1 cellular context compared by ENCODE assay signal in genomic region chr6:133952815-133953633, GRCh38.
TF ChIP-seq lines count a peak whose summit lies in the region.

Gene TBPL1 (plus strand): TSS chr6:133953224. CDS start chr6:133980126, 26,902 bp downstream.

TF ChIP-seq in K562, 482 proteins besides CTCF, POLR2A, EP300 and RAD21 (continued from another document and continues in another):
- TF ChIP-seq ZNF316 (IDR thresholded peaks at IDR 0.05) (no peak), TRIM24 (IDR thresholded peaks at IDR 0.05) (0 out of 4 replicates have a peak, but pooled peaks of 1 of the 2 experiments have one; percentile 49), ZNF57 (CRISPR knock-in tag; IDR thresholded peaks at IDR 0.05) (no peak), CHCHD3 (CRISPR knock-in tag; IDR thresholded peaks at IDR 0.05) (no peak), NFE2L1 (tag; IDR thresholded peaks at IDR 0.05; ENCODE audit: borderline replicate concordance, low read depth) (no peak), BRD4 (IDR thresholded peaks at IDR 0.05) (no peak), RCOR1 (IDR thresholded peaks at IDR 0.05; ENCODE audit: borderline replicate concordance in 1 of 2, low read depth in 2 of 2, low read length in 2 of 2) (peak in 1 of 2 experiments; percentile 40; a peak in 1 of 4 replicates), ZNF224 (CRISPR knock-in tag; IDR thresholded peaks at IDR 0.05) (no peak), STAG1 (CRISPR knock-in tag; IDR thresholded peaks at IDR 0.05; ENCODE audit: borderline replicate concordance) (no peak), ZNF639 (CRISPR knock-in tag; conservative IDR thresholded peaks at IDR 0.05 in 1 of 2, IDR thresholded peaks at IDR 0.05 in 1 of 2) (peak in 1 of 2 experiments; percentile 79; a peak in 1 of 4 replicates), E2F6 (IDR thresholded peaks at IDR 0.05; ENCODE audit: borderline replicate concordance in 1 of 2, extremely low read depth in 1 of 2, insufficient read depth in 1 of 2, insufficient read length in 1 of 2, low read depth in 1 of 2, low read length in 1 of 2, poor library complexity in 1 of 2, severe bottlenecking in 1 of 2) (peak in 1 of 2 experiments; percentile 30), ZNF384 (IDR thresholded peaks at IDR 0.05; ENCODE audit: low read depth, low read length) (0 out of 2 replicates have a peak, but pooled peaks have one; percentile 7), HEY1 (CRISPR knock-in tag; IDR thresholded peaks at IDR 0.05; ENCODE audit: borderline replicate concordance) (no peak), TBL1XR1 (IDR thresholded peaks at IDR 0.05; ENCODE audit: low read length in 2 of 2) (peak; percentile 31 to 90; a peak in 3 of 4 replicates), ZNF232 (CRISPR knock-in tag; IDR thresholded peaks at IDR 0.05) (no peak), EGR1 (conservative IDR thresholded peaks at IDR 0.05) (peak; percentile 86), PHB2 (IDR thresholded peaks at IDR 0.05; ENCODE audit: low read depth) (no peak), ZNF354B (CRISPR knock-in tag; IDR thresholded peaks at IDR 0.05) (no peak), HNRNPUL1 (IDR thresholded peaks at IDR 0.05; ENCODE audit: low read length) (no peak), MYNN (IDR thresholded peaks at IDR 0.05) (peak; percentile 84), MYNN (CRISPR knock-in tag; IDR thresholded peaks at IDR 0.05) (no peak), DDX20 (tag; IDR thresholded peaks at IDR 0.05; ENCODE audit: low read depth) (no peak), MYC (IDR thresholded peaks at IDR 0.05; ENCODE audit: low read depth, low read length) (peak; percentile 73), MYC (CRISPR knock-in tag; IDR thresholded peaks at IDR 0.05; ENCODE audit: borderline replicate concordance, low read depth) (no peak), FOXM1 (IDR thresholded peaks at IDR 0.05; ENCODE audit: low read depth) (peak; percentile 47), FOXM1 (CRISPR knock-in tag; IDR thresholded peaks at IDR 0.05; ENCODE audit: low read depth) (0 out of 2 replicates have a peak, but pooled peaks have one; percentile 12), HLTF (IDR thresholded peaks at IDR 0.05) (no peak; the same call in 1 of the 2 replicates), SMARCC2 (IDR thresholded peaks at IDR 0.05; ENCODE audit: low read depth) (no peak), PHF20 (IDR thresholded peaks at IDR 0.05; ENCODE audit: partially characterized antibody) (peak; percentile 76), SIN3B (IDR thresholded peaks at IDR 0.05; ENCODE audit: low read depth) (peak; percentile 67; the same call in 1 of the 2 replicates), CHD7 (IDR thresholded peaks at IDR 0.05; ENCODE audit: low read depth, low read length) (no peak)
- TF ChIP-seq, protein P1, sequence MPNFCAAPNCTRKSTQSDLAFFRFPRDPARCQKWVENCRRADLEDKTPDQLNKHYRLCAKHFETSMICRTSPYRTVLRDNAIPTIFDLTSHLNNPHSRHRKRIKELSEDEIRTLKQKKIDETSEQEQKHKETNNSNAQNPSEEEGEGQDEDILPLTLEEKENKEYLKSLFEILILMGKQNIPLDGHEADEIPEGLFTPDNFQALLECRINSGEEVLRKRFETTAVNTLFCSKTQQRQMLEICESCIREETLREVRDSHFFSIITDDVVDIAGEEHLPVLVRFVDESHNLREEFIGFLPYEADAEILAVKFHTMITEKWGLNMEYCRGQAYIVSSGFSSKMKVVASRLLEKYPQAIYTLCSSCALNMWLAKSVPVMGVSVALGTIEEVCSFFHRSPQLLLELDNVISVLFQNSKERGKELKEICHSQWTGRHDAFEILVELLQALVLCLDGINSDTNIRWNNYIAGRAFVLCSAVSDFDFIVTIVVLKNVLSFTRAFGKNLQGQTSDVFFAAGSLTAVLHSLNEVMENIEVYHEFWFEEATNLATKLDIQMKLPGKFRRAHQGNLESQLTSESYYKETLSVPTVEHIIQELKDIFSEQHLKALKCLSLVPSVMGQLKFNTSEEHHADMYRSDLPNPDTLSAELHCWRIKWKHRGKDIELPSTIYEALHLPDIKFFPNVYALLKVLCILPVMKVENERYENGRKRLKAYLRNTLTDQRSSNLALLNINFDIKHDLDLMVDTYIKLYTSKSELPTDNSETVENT (CRISPR knock-in tag; IDR thresholded peaks at IDR 0.05) = peak; percentile 99
- TF ChIP-seq, protein P2, sequence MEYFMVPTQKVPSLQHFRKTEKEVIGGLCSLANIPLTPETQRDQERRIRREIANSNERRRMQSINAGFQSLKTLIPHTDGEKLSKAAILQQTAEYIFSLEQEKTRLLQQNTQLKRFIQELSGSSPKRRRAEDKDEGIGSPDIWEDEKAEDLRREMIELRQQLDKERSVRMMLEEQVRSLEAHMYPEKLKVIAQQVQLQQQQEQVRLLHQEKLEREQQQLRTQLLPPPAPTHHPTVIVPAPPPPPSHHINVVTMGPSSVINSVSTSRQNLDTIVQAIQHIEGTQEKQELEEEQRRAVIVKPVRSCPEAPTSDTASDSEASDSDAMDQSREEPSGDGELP (CRISPR knock-in tag; IDR thresholded peaks at IDR 0.05; ENCODE audit: borderline replicate concordance) = peak; percentile 81; the same call in 1 of the 2 replicates
- TF ChIP-seq, protein P3, sequence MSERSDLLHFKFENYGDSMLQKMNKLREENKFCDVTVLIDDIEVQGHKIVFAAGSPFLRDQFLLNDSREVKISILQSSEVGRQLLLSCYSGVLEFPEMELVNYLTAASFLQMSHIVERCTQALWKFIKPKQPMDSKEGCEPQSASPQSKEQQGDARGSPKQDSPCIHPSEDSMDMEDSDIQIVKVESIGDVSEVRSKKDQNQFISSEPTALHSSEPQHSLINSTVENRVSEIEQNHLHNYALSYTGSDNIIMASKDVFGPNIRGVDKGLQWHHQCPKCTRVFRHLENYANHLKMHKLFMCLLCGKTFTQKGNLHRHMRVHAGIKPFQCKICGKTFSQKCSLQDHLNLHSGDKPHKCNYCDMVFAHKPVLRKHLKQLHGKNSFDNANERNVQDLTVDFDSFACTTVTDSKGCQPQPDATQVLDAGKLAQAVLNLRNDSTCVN (CRISPR knock-in tag; IDR thresholded peaks at IDR 0.05) = no peak
- TF ChIP-seq, protein P4, sequence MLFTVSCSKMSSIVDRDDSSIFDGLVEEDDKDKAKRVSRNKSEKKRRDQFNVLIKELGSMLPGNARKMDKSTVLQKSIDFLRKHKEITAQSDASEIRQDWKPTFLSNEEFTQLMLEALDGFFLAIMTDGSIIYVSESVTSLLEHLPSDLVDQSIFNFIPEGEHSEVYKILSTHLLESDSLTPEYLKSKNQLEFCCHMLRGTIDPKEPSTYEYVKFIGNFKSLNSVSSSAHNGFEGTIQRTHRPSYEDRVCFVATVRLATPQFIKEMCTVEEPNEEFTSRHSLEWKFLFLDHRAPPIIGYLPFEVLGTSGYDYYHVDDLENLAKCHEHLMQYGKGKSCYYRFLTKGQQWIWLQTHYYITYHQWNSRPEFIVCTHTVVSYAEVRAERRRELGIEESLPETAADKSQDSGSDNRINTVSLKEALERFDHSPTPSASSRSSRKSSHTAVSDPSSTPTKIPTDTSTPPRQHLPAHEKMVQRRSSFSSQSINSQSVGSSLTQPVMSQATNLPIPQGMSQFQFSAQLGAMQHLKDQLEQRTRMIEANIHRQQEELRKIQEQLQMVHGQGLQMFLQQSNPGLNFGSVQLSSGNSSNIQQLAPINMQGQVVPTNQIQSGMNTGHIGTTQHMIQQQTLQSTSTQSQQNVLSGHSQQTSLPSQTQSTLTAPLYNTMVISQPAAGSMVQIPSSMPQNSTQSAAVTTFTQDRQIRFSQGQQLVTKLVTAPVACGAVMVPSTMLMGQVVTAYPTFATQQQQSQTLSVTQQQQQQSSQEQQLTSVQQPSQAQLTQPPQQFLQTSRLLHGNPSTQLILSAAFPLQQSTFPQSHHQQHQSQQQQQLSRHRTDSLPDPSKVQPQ (CRISPR knock-in tag; IDR thresholded peaks at IDR 0.05; ENCODE audit: borderline replicate concordance) = no peak
- TF ChIP-seq, protein P5, sequence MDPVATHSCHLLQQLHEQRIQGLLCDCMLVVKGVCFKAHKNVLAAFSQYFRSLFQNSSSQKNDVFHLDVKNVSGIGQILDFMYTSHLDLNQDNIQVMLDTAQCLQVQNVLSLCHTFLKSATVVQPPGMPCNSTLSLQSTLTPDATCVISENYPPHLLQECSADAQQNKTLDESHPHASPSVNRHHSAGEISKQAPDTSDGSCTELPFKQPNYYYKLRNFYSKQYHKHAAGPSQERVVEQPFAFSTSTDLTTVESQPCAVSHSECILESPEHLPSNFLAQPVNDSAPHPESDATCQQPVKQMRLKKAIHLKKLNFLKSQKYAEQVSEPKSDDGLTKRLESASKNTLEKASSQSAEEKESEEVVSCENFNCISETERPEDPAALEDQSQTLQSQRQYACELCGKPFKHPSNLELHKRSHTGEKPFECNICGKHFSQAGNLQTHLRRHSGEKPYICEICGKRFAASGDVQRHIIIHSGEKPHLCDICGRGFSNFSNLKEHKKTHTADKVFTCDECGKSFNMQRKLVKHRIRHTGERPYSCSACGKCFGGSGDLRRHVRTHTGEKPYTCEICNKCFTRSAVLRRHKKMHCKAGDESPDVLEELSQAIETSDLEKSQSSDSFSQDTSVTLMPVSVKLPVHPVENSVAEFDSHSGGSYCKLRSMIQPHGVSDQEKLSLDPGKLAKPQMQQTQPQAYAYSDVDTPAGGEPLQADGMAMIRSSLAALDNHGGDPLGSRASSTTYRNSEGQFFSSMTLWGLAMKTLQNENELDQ (CRISPR knock-in tag; IDR thresholded peaks at IDR 0.05; ENCODE audit: borderline replicate concordance) = no peak
